ENCODE assay signal across 9 cellular contexts in genomic region chr22:31102441-31103081, GRCh38. TPM values are rescaled to one million over a fixed set of nuclear protein-coding genes. Genes with fewer than 3 reads are reported as not detected.
DNase-seq lines count a peak whose midpoint lies in the region; ATAC-seq and TF ChIP-seq lines count a peak whose summit lies in the region.
"Had no signal": no experiment of that assay in that cellular context is flagged by ENCODE, and none has a peak within 500 bp of the region (broad histone marks: within the 10 kb centered on the region; RNA-seq: fewer than 3 reads in every experiment).

No MANE protein-coding gene starts in this region.

- H2BK12ac ChIP-seq in trophoblast cell (ENCODE audit: low read length), result no peak overlapping the region

- no peak overlapping the region for H4K91ac ChIP-seq in trophoblast cell (ENCODE audit: low read depth, low read length)

- no peak overlapping the region for H2BK5ac ChIP-seq in trophoblast cell (ENCODE audit: low read depth, low read length, poor library complexity)

- no peak overlapping the region for H3K4me3 ChIP-seq in SK-N-SH (ENCODE audit: low read depth in 2 of 2, low read length in 1 of 2)
- no peak overlapping the region for H3K4me3 ChIP-seq in foreskin fibroblast (ENCODE audit: low read depth in 1 of 2, low read length in 2 of 2)
- no peak overlapping the region for H3K4me3 ChIP-seq in trophoblast cell (ENCODE audit: low read depth, low read length)

- peaks cover 5% of the 10 kb centered on the region for H3K79me1 ChIP-seq in trophoblast cell (ENCODE audit: low read length)

- TF ChIP-seq EP300 in SK-N-SH (IDR thresholded peaks at IDR 0.05; ENCODE audit: borderline replicate concordance in 1 of 2, low read depth in 1 of 2, low read length in 1 of 2), result no peak

- intact Hi-C loops in CD4-positive, alpha-beta T cell (cut with DNase I, micrococcal nuclease), result no loop called here

- CTCF ChIA-PET in CD4-positive, alpha-beta T cell (lab: Charles Lee), result interaction anchor here (1.7 kb wide), 1 partner anchor 17 kb away, joined by 4 read pairs; no protein-coding TSS in a partner anchor
- CTCF ChIA-PET in SK-N-SH (lab: Yijun Ruan, JAX), result interaction anchor here (1.2 to 2.5 kb wide), 5 partner anchors 12 to 54 kb away, joined by 4 to 10 read pairs (median 4); no protein-coding TSS in a partner anchor

- H2AFZ ChIP-seq in SK-N-SH (ENCODE audit: low read depth) (no peak overlapping the region), trophoblast cell (ENCODE audit: insufficient read depth, low read length, poor library complexity) (no peak overlapping the region)

- H3K9me3 ChIP-seq in CD4-positive, alpha-beta T cell (ENCODE audit: control insufficient read depth, low read length), result no peaks in the 10 kb centered on the region
- H3K9me3 ChIP-seq in SK-N-SH (no peaks in the 10 kb centered on the region), trophoblast cell (ENCODE audit: insufficient read depth, low read depth, low read length) (no peaks in the 10 kb centered on the region)

- H3K27ac Mint-ChIP-seq in CD4-positive, alpha-beta T cell, result peak overlapping the region; percentile 47
- H3K27ac Mint-ChIP-seq in activated T-cell treated with anti-CD3 and anti-CD28 coated beads, Interleukin-2, amount 50 U/mL, for 72 hours, result no peak overlapping the region

- H3K27me3 ChIP-seq in CD4-positive, alpha-beta T cell (ENCODE audit: control insufficient read depth, insufficient read depth, low read length), result no peaks in the 10 kb centered on the region
- H3K27me3 ChIP-seq in SK-N-SH (ENCODE audit: insufficient read depth) (no peaks in the 10 kb centered on the region), trophoblast cell (ENCODE audit: insufficient read depth, low read length) (no peaks in the 10 kb centered on the region)

- H3F3A ChIP-seq in SK-N-SH (replicated peaks; ENCODE audit: insufficient read depth), result peaks cover 26% of the 10 kb centered on the region

- DNase-seq in CD4-positive, alpha-beta T cell, result no peak
- no peak for DNase-seq in SK-N-SH
- DNase-seq in foreskin fibroblast, result peak; percentile 93 to 97
- DNase-seq in trophoblast cell, result peak; percentile 92 to 93
- DNase-seq in medulla oblongata (ENCODE audit: extremely low spot score), result no peak
- DNase-seq in DMS153 treated with DMSO at 0.1 percent for 48 hours (lab: John Stamatoyannopoulos, UW; ENCODE audit: unreplicated experiment), result no peak
- DNase-seq in activated T-cell treated with anti-CD3 and anti-CD28 coated beads, Interleukin-2, amount 50 U/mL, for 72 hours, result no peak
- DNase-seq: activated T-cell treated with anti-CD3 and anti-CD28 coated beads, Interleukin-2, amount 50 U/mL, for 1 hour had no signal

- no peaks in the 10 kb centered on the region for H3K9me3 Mint-ChIP-seq in CD4-positive, alpha-beta T cell
- no peaks in the 10 kb centered on the region for H3K9me3 Mint-ChIP-seq in activated T-cell treated with anti-CD3 and anti-CD28 coated beads, Interleukin-2, amount 50 U/mL, for 72 hours

- TF ChIP-seq RAD21 in SK-N-SH (IDR thresholded peaks at IDR 0.05; ENCODE audit: low read length), result no peak

- no peak overlapping the region for H3K27ac ChIP-seq in CD4-positive, alpha-beta T cell (ENCODE audit: low read depth, low read length)
- peak overlapping the region in 1 of 2 experiments; percentile 71; a peak in 2 of 4 replicates for H3K27ac ChIP-seq in SK-N-SH (ENCODE audit: low read depth in 2 of 2, low read length in 1 of 2)
- H3K27ac ChIP-seq in trophoblast cell (ENCODE audit: low read depth, low read length), result no peak overlapping the region

- no peak overlapping the region for H3K14ac ChIP-seq in trophoblast cell (ENCODE audit: low read length)

- peaks cover 18% of the 10 kb centered on the region for H3K4me1 Mint-ChIP-seq in CD4-positive, alpha-beta T cell (ENCODE audit: low read depth)
- peaks cover 16% of the 10 kb centered on the region for H3K4me1 Mint-ChIP-seq in activated T-cell treated with anti-CD3 and anti-CD28 coated beads, Interleukin-2, amount 50 U/mL, for 72 hours (ENCODE audit: low read depth)

- POLR2A ChIA-PET in CD4-positive, alpha-beta T cell (lab: Charles Lee), result interaction anchor here (0.7 kb wide), 2 partner anchors 12 to 162 kb away, joined by 3 read pairs; no protein-coding TSS in a partner anchor
- POLR2A ChIA-PET in SK-N-SH (lab: Yijun Ruan, JAX), result interaction anchor here (0.6 kb wide), 1 partner anchor 138 kb away, joined by 4 read pairs; no protein-coding TSS in a partner anchor

- H4K20me1 ChIP-seq in SK-N-SH (ENCODE audit: insufficient read depth), result no peaks in the 10 kb centered on the region

- no peak for TF ChIP-seq CTCF in CD4-positive, alpha-beta T cell (IDR thresholded peaks at IDR 0.05)
- TF ChIP-seq CTCF in SK-N-SH (IDR thresholded peaks at IDR 0.05) (no peak), foreskin fibroblast (IDR thresholded peaks at IDR 0.05; ENCODE audit: low read depth, low read length) (no peak)

- H3K18ac ChIP-seq in trophoblast cell (ENCODE audit: low read length), result no peak overlapping the region

- H3K79me2 ChIP-seq in SK-N-SH (ENCODE audit: insufficient read depth), result peaks cover 13% of the 10 kb centered on the region; the same call in 1 of the 2 replicates
- H3K79me2 ChIP-seq in trophoblast cell (ENCODE audit: control insufficient read depth, insufficient read depth, low read length, poor library complexity), result peaks cover 4% of the 10 kb centered on the region

- no peak overlapping the region for H2BK120ac ChIP-seq in trophoblast cell (ENCODE audit: insufficient read depth, low read length, poor library complexity)

- no peak overlapping the region for H4K8ac ChIP-seq in trophoblast cell (ENCODE audit: low read depth, low read length)

- no peak overlapping the region for H3K4ac ChIP-seq in trophoblast cell (ENCODE audit: low read depth, low read length)

- H3K27me3 Mint-ChIP-seq in CD4-positive, alpha-beta T cell, result no peaks in the 10 kb centered on the region
- H3K27me3 Mint-ChIP-seq in activated T-cell treated with anti-CD3 and anti-CD28 coated beads, Interleukin-2, amount 50 U/mL, for 72 hours (ENCODE audit: low read depth), result no peaks in the 10 kb centered on the region

- no peak overlapping the region; the same call in 1 of the 2 replicates for H3K4me2 ChIP-seq in SK-N-SH
- H3K4me2 ChIP-seq in trophoblast cell (ENCODE audit: low read length), result no peak overlapping the region

- WGBS in SK-N-SH (ENCODE audit: low lambda C conversion rate), result 67% methylated on average over 7 of the region's 8 CpGs
- no CpG with 5 or more reads among the region's 8 CpGs for WGBS in trophoblast cell (ENCODE audit: extremely low coverage, insufficient coverage, insufficient read length)

- H3K4me3 Mint-ChIP-seq in CD4-positive, alpha-beta T cell, result no peak overlapping the region
- no peak overlapping the region for H3K4me3 Mint-ChIP-seq in activated T-cell treated with anti-CD3 and anti-CD28 coated beads, Interleukin-2, amount 50 U/mL, for 72 hours

- H3K9ac ChIP-seq in SK-N-SH (no peak overlapping the region; the same call in 1 of the 2 replicates), trophoblast cell (ENCODE audit: low read length) (no peak overlapping the region)

- H4K12ac ChIP-seq in trophoblast cell (ENCODE audit: low read depth, low read length), result no peak overlapping the region

- H2AK5ac ChIP-seq in trophoblast cell (ENCODE audit: low read length), result no peak overlapping the region

- peaks cover 12% of the 10 kb centered on the region for H3K36me3 Mint-ChIP-seq in CD4-positive, alpha-beta T cell (ENCODE audit: low read depth)
- peaks cover 0 to 4% of the 10 kb centered on the region in 2 donors for H3K36me3 Mint-ChIP-seq in activated T-cell treated with anti-CD3 and anti-CD28 coated beads, Interleukin-2, amount 50 U/mL, for 72 hours (ENCODE audit: insufficient read depth in 2 of 2)

- H3K23ac ChIP-seq in trophoblast cell (ENCODE audit: low read length), result no peak overlapping the region

- H3K9me2 ChIP-seq in SK-N-SH, result no peaks in the 10 kb centered on the region

- peaks cover 4 to 25% of the 10 kb centered on the region in 2 experiments for H3K36me3 ChIP-seq in SK-N-SH (replicated peaks in 1 of 2; ENCODE audit: control insufficient read depth in 1 of 2, insufficient read depth in 2 of 2, low read length in 1 of 2)
- H3K36me3 ChIP-seq in trophoblast cell (ENCODE audit: control insufficient read depth in 1 of 2, insufficient read depth in 2 of 2, low read length in 2 of 2), result peaks cover 53 to 60% of the 10 kb centered on the region in 2 experiments

- H3K4me1 ChIP-seq in SK-N-SH (ENCODE audit: control insufficient read depth in 1 of 2, insufficient read depth in 2 of 2, low read depth in 1 of 2, low read length in 1 of 2) (peaks cover 0 to 13% of the 10 kb centered on the region in 2 experiments; a peak in 1 of 4 replicates), trophoblast cell (ENCODE audit: control insufficient read depth in 1 of 2, insufficient read depth in 2 of 2, low read length in 2 of 2) (peaks cover 11 to 12% of the 10 kb centered on the region in 2 experiments)

- no peak for ATAC-seq in CD4-positive, alpha-beta T cell (ENCODE audit: poor library complexity)
- no peak for ATAC-seq in GM18868 (IDR thresholded peaks at IDR 0.05; ENCODE audit: unreplicated experiment)
- ATAC-seq in activated T-cell treated with anti-CD3 and anti-CD28 coated beads, Interleukin-2, amount 50 U/mL, for 72 hours (replicated peaks in 1 of 2), result no peak

RNA-seq across cellular contexts. Expression of gene SELENOM, which starts 4.8 kb away (rescaled TPM):
- 10 to 100 TPM; 78.0 to 82.4 TPM for total RNA-seq in CD4-positive, alpha-beta T cell
- 97.1 and 117 TPM in 2 replicates for polyA plus RNA-seq in SK-N-SH (2012; rRNA removed)
- 55.2 and 84.3 TPM in 2 replicates for polyA plus RNA-seq in SK-N-SH (2012; cell fraction: cytosol; rRNA removed)
- 81.0 and 129 TPM in 2 replicates for polyA plus RNA-seq in SK-N-SH (2012; cell fraction: nucleus; rRNA removed)
- polyA plus RNA-seq in trophoblast cell (2013), result 70.7 and 77.0 TPM in 2 replicates
- 10 to 100 TPM in 1 of 2 donors, 1 to 10 TPM in 1; 6.8 to 13.5 TPM for total RNA-seq in activated T-cell treated with anti-CD3 and anti-CD28 coated beads, Interleukin-2, amount 50 U/mL, for 72 hours

RNA-seq across cellular contexts. Expression of gene INPP5J, which starts 20.2 kb away (rescaled TPM):
- under 1 TPM; 0.59 to 0.69 TPM for total RNA-seq in CD4-positive, alpha-beta T cell
- polyA plus RNA-seq in SK-N-SH (2012; rRNA removed), result 3.2 TPM in 2 replicates
- 0.73 and 1.2 TPM in 2 replicates for polyA plus RNA-seq in SK-N-SH (2012; cell fraction: cytosol; rRNA removed)
- 14.7 and 18.9 TPM in 2 replicates for polyA plus RNA-seq in SK-N-SH (2012; cell fraction: nucleus; rRNA removed)
- polyA plus RNA-seq in trophoblast cell (2013), result 2.3 and 2.4 TPM in 2 replicates
- under 1 TPM; 0.29 to 0.37 TPM for total RNA-seq in activated T-cell treated with anti-CD3 and anti-CD28 coated beads, Interleukin-2, amount 50 U/mL, for 72 hours

RNA-seq across cellular contexts. Expression of gene SMTN, which starts 21.4 kb away (rescaled TPM):
- total RNA-seq in CD4-positive, alpha-beta T cell, result 1 to 10 TPM; 2.9 TPM
- 12.5 and 30.4 TPM in 2 replicates for polyA plus RNA-seq in SK-N-SH (2012; rRNA removed)
- 9.1 and 14.9 TPM in 2 replicates for polyA plus RNA-seq in SK-N-SH (2012; cell fraction: cytosol; rRNA removed)
- polyA plus RNA-seq in SK-N-SH (2012; cell fraction: nucleus; rRNA removed), result 70.2 and 73.7 TPM in 2 replicates
- 76.6 and 79.2 TPM in 2 replicates for polyA plus RNA-seq in trophoblast cell (2013)
- 10 to 100 TPM; 33.1 to 40.2 TPM for total RNA-seq in activated T-cell treated with anti-CD3 and anti-CD28 coated beads, Interleukin-2, amount 50 U/mL, for 72 hours

RNA-seq across cellular contexts. Expression of gene PLA2G3, which starts 37.7 kb away (rescaled TPM):
- total RNA-seq in CD4-positive, alpha-beta T cell, result not detected
- not detected in 2 replicates for polyA plus RNA-seq in SK-N-SH (2012; rRNA removed)
- polyA plus RNA-seq in SK-N-SH (2012; cell fraction: cytosol; rRNA removed), result not detected in 2 replicates
- polyA plus RNA-seq in SK-N-SH (2012; cell fraction: nucleus; rRNA removed), result not detected in 2 replicates
- 0.22 and 0.25 TPM in 2 replicates for polyA plus RNA-seq in trophoblast cell (2013)
- total RNA-seq in activated T-cell treated with anti-CD3 and anti-CD28 coated beads, Interleukin-2, amount 50 U/mL, for 72 hours, result not detected

RNA-seq across cellular contexts. Expression of gene RNF185, which starts 57.4 kb away (rescaled TPM):
- 1 to 10 TPM; 6.2 to 7.7 TPM for total RNA-seq in CD4-positive, alpha-beta T cell
- 21.7 and 32.1 TPM in 2 replicates for polyA plus RNA-seq in SK-N-SH (2012; rRNA removed)
- polyA plus RNA-seq in SK-N-SH (2012; cell fraction: cytosol; rRNA removed), result 18.4 and 24.3 TPM in 2 replicates
- polyA plus RNA-seq in SK-N-SH (2012; cell fraction: nucleus; rRNA removed), result 22.4 and 31.8 TPM in 2 replicates
- polyA plus RNA-seq in trophoblast cell (2013), result 31.7 and 33.1 TPM in 2 replicates
- 10 to 100 TPM; 26.9 to 27.8 TPM for total RNA-seq in activated T-cell treated with anti-CD3 and anti-CD28 coated beads, Interleukin-2, amount 50 U/mL, for 72 hours

Comparison
In these comparisons a context has a peak if more than half of its experiments do, and no peak if none do; other contexts are left out.
1. DNase-seq: peak in foreskin fibroblast (2 of 2) and trophoblast cell (2 of 2); none in CD4-positive, alpha-beta T cell (0 of 10), SK-N-SH (single experiment), medulla oblongata (single experiment), DMS153 treated with DMSO at 0.1 percent for 48 hours (single experiment) and activated T-cell treated with anti-CD3 and anti-CD28 coated beads, Interleukin-2, amount 50 U/mL, for 72 hours (0 of 2).
2. RNA of gene SELENOM, which starts 4.8 kb away (total RNA-seq): 78.0 to 82.4 TPM in CD4-positive, alpha-beta T cell; 6.8 to 13.5 TPM in activated T-cell treated with anti-CD3 and anti-CD28 coated beads, Interleukin-2, amount 50 U/mL, for 72 hours; every median in the first group is over 4 times any median in the second.
3. RNA of gene SMTN, which starts 21.4 kb away (total RNA-seq): 33.1 to 40.2 TPM in activated T-cell treated with anti-CD3 and anti-CD28 coated beads, Interleukin-2, amount 50 U/mL, for 72 hours; 2.9 TPM in CD4-positive, alpha-beta T cell; every median in the first group is over 4 times any median in the second.